In genomic region chr14:95061317-95062093, GRCh38 we compare ENCODE assay signal across 24 cellular contexts.
DNase-seq lines count a peak whose midpoint lies in the region; ATAC-seq and TF ChIP-seq lines count a peak whose summit lies in the region.
"Had no signal": no experiment of that assay in that cellular context is flagged by ENCODE, and none has a peak within 500 bp of the region (broad histone marks: within the 10 kb centered on the region; RNA-seq: fewer than 3 reads in every experiment).

No MANE protein-coding gene starts in this region.

- in situ Hi-C loops in IMR-90 (cut with MboI; ENCODE audit: low sequenced_read_pairs) = no loop called here

- H3K9me3 ChIP-seq in IMR-90 (ENCODE audit: control insufficient read depth, insufficient read depth, low read length) (no peaks in the 10 kb centered on the region; the same call in 1 of the 2 replicates), mesenchymal stem cell (ENCODE audit: control insufficient read depth, low read length) (peaks cover under 1% of the 10 kb centered on the region)
- H3K9me3 ChIP-seq: HAP-1 had no signal

- H3K23ac ChIP-seq in IMR-90 (ENCODE audit: low read depth, low read length) = no peak overlapping the region
- no peak overlapping the region for H3K23ac ChIP-seq in mesenchymal stem cell (ENCODE audit: low read length in 2 of 2)

- H3K27me3 ChIP-seq in IMR-90 (ENCODE audit: control insufficient read depth, insufficient read depth, low read length) = peaks cover 10% of the 10 kb centered on the region; the same call in 1 of the 2 replicates
- H3K27me3 ChIP-seq in mesenchymal stem cell (ENCODE audit: control insufficient read depth in 1 of 2, insufficient read depth in 1 of 2, low read length in 2 of 2) = peaks cover 25 to 33% of the 10 kb centered on the region in 2 experiments

- H4K8ac ChIP-seq in IMR-90 (ENCODE audit: low read depth in 2 of 2, low read length in 2 of 2) = no peak overlapping the region
- no peak overlapping the region for H4K8ac ChIP-seq in mesenchymal stem cell (ENCODE audit: low read length)

- peak overlapping the region; percentile 43 for H3K27ac Mint-ChIP-seq in stimulated activated effector memory CD8-positive, alpha-beta T cell treated with anti-CD3 and anti-CD28 coated beads, Interleukin-12 subunit alpha, Interleukin-12 subunit beta, amount 100 ng/mL, for 72 hours
- H3K27ac Mint-ChIP-seq in T-cell (no peak overlapping the region), CD14-positive monocyte (no peak overlapping the region)
- H3K27ac Mint-ChIP-seq: B cell, GM23338 had no signal

- H2BK12ac ChIP-seq in mesenchymal stem cell (ENCODE audit: low read length in 2 of 2) = no peak overlapping the region

- H2BK120ac ChIP-seq in IMR-90 (ENCODE audit: low read depth, low read length) = no peak overlapping the region
- H2BK120ac ChIP-seq in mesenchymal stem cell (ENCODE audit: low read depth, low read length) = no peak overlapping the region

- H2AK9ac ChIP-seq in IMR-90 (replicated peaks; ENCODE audit: low read depth, low read length, poor library complexity) = no peak overlapping the region

- H3K4me3 ChIP-seq in IMR-90 (ENCODE audit: insufficient read depth, low read depth, low read length) (no peak overlapping the region), mesenchymal stem cell (ENCODE audit: insufficient read depth in 1 of 2, low read depth in 1 of 2, low read length in 2 of 2) (no peak overlapping the region)
- H3K4me3 ChIP-seq: GM23338, HAP-1 had no signal

- H3K4me2 ChIP-seq in IMR-90 (ENCODE audit: low read depth, low read length) (peak overlapping the region; percentile 11; the same call in 1 of the 2 replicates), mesenchymal stem cell (ENCODE audit: low read length, poor library complexity, severe bottlenecking) (no peak overlapping the region)
- H3K4me2 ChIP-seq: GM23338 had no signal

- H3K14ac ChIP-seq in IMR-90 (replicated peaks; ENCODE audit: low read depth, low read length) (no peak overlapping the region), mesenchymal stem cell (ENCODE audit: low read length in 2 of 2) (no peak overlapping the region)

- H3K36me3 ChIP-seq in IMR-90 (ENCODE audit: control insufficient read depth, insufficient read depth, low read length) (no peaks in the 10 kb centered on the region), mesenchymal stem cell (ENCODE audit: control insufficient read depth in 1 of 2, insufficient read depth in 2 of 2, low read depth in 1 of 2, low read length in 2 of 2) (no peaks in the 10 kb centered on the region)
- H3K36me3 ChIP-seq: HAP-1 had no signal

- BruUV-seq in IMR-90 (replicated peaks; lab: Mats Ljungman, UMichigan) = no TSS peak

- H2BK20ac ChIP-seq in IMR-90 (ENCODE audit: low read depth, low read length) = no peak overlapping the region

- H3K27me3 Mint-ChIP-seq in T-cell (no peaks in the 10 kb centered on the region), CD14-positive monocyte (ENCODE audit: low read depth in 3 of 3) (peaks cover 0 to 5% (median 2%) of the 10 kb centered on the region in 3 donors)

- no peak for TF ChIP-seq POLR2A in IMR-90 (IDR thresholded peaks at IDR 0.05; ENCODE audit: low read depth, low read length)

- no peak overlapping the region for H3K27ac ChIP-seq in IMR-90 (ENCODE audit: insufficient read depth, low read length)
- no peak overlapping the region for H3K27ac ChIP-seq in mesenchymal stem cell (ENCODE audit: low read length, poor library complexity, severe bottlenecking)
- H3K27ac ChIP-seq: HL-60, RWPE1 had no signal

- ATAC-seq in IMR-90 (ENCODE audit: low read depth) = peak; percentile 90
- ATAC-seq in stimulated activated effector memory CD8-positive, alpha-beta T cell treated with anti-CD3 and anti-CD28 coated beads, Interleukin-12 subunit alpha, Interleukin-12 subunit beta, amount 100 ng/mL, for 72 hours = no peak
- ATAC-seq in T-cell (replicated peaks in 1 of 4) = no peak
- ATAC-seq in HG03457 (IDR thresholded peaks at IDR 0.05; ENCODE audit: unreplicated experiment) = no peak
- ATAC-seq: GM23338, HepG2 had no signal

- H3K4me1 ChIP-seq in IMR-90 (ENCODE audit: control insufficient read depth, insufficient read depth, low read length) (peaks cover 8% of the 10 kb centered on the region; the same call in 1 of the 2 replicates), mesenchymal stem cell (ENCODE audit: control insufficient read depth, insufficient read depth, low read depth, low read length) (no peaks in the 10 kb centered on the region)
- H3K4me1 ChIP-seq: HAP-1 had no signal

- no peak for TF ChIP-seq CTCF in IMR-90 (conservative IDR thresholded peaks at IDR 0.05; ENCODE audit: low read depth, low read length)
- no peak for TF ChIP-seq CTCF in CD14-positive monocyte (IDR thresholded peaks at IDR 0.05)

- H2BK15ac ChIP-seq in IMR-90 (ENCODE audit: low read depth, low read length) (no peak overlapping the region), mesenchymal stem cell (ENCODE audit: low read depth, poor library complexity, severe bottlenecking) (no peak overlapping the region)

- peaks cover 17% of the 10 kb centered on the region for H3K4me1 Mint-ChIP-seq in stimulated activated effector memory CD8-positive, alpha-beta T cell treated with anti-CD3 and anti-CD28 coated beads, Interleukin-12 subunit alpha, Interleukin-12 subunit beta, amount 100 ng/mL, for 72 hours
- H3K4me1 Mint-ChIP-seq in T-cell = peaks cover 3 to 5% (median 5%) of the 10 kb centered on the region in 3 donors
- H3K4me1 Mint-ChIP-seq in CD14-positive monocyte = no peaks in the 10 kb centered on the region
- H3K4me1 Mint-ChIP-seq: B cell, GM23338 had no signal

- dilution Hi-C loops in IMR-90 (cut with HindIII; ENCODE audit: low sequenced_read_pairs, unreplicated experiment) = no loop called here

- no peaks in the 10 kb centered on the region for H4K20me1 ChIP-seq in IMR-90 (ENCODE audit: insufficient read depth, low read length)

- H2BK5ac ChIP-seq in IMR-90 (ENCODE audit: low read depth, low read length, poor library complexity, severe bottlenecking) = no peak overlapping the region
- no peak overlapping the region for H2BK5ac ChIP-seq in mesenchymal stem cell (ENCODE audit: low read depth, low read length, poor library complexity, severe bottlenecking)

- no peak overlapping the region for H3K56ac ChIP-seq in IMR-90 (ENCODE audit: extremely low read depth, insufficient read depth, low read length)

- H3K4ac ChIP-seq in IMR-90 (ENCODE audit: low read depth, low read length) (no peak overlapping the region), mesenchymal stem cell (ENCODE audit: low read depth in 1 of 2, low read length in 2 of 2) (no peak overlapping the region)

- H3K79me1 ChIP-seq in IMR-90 (ENCODE audit: low read depth in 1 of 2, low read length in 2 of 2) = no peaks in the 10 kb centered on the region
- no peaks in the 10 kb centered on the region for H3K79me1 ChIP-seq in mesenchymal stem cell (replicated peaks; ENCODE audit: low read length, poor library complexity, severe bottlenecking)

- H3K36me3 Mint-ChIP-seq in stimulated activated effector memory CD8-positive, alpha-beta T cell treated with anti-CD3 and anti-CD28 coated beads, Interleukin-12 subunit alpha, Interleukin-12 subunit beta, amount 100 ng/mL, for 72 hours = no peaks in the 10 kb centered on the region
- H3K36me3 Mint-ChIP-seq in T-cell (no peaks in the 10 kb centered on the region), CD14-positive monocyte (no peaks in the 10 kb centered on the region)

- H3K9me3 Mint-ChIP-seq in stimulated activated effector memory CD8-positive, alpha-beta T cell treated with anti-CD3 and anti-CD28 coated beads, Interleukin-12 subunit alpha, Interleukin-12 subunit beta, amount 100 ng/mL, for 72 hours = no peaks in the 10 kb centered on the region
- H3K9me3 Mint-ChIP-seq in T-cell (no peaks in the 10 kb centered on the region), CD14-positive monocyte (no peaks in the 10 kb centered on the region)
- H3K9me3 Mint-ChIP-seq: GM23338 had no signal

- no peak overlapping the region for H2AFZ ChIP-seq in IMR-90 (replicated peaks; ENCODE audit: low read length, poor library complexity)
- H2AFZ ChIP-seq in mesenchymal stem cell (ENCODE audit: low read depth, low read length) = no peak overlapping the region
- H2AFZ ChIP-seq: GM23338 had no signal

- H3K9me1 ChIP-seq in IMR-90 (ENCODE audit: insufficient read depth, low read length) = no peaks in the 10 kb centered on the region

- H3K9ac ChIP-seq in IMR-90 (ENCODE audit: low read depth, low read length) (no peak overlapping the region), mesenchymal stem cell (ENCODE audit: low read length) (no peak overlapping the region)

- DNase-seq in activated effector memory CD4-positive, alpha-beta T cell treated with anti-CD3 and anti-CD28 coated beads, Interleukin-2, amount 50 U/mL, for 16 hours = peak; percentile 58
- no peak for DNase-seq in activated effector memory CD4-positive, alpha-beta T cell treated with Interleukin-2 at 50 U/mL for 16 hours
- DNase-seq in IMR-90 = peak; percentile 10
- DNase-seq in mesenchymal stem cell = peak; percentile 17
- no peak for DNase-seq in stimulated activated effector memory CD8-positive, alpha-beta T cell treated with anti-CD3 and anti-CD28 coated beads, Interleukin-12 subunit alpha, Interleukin-12 subunit beta, amount 100 ng/mL, for 72 hours (ENCODE audit: low spot score in 2 of 2)
- no peak for DNase-seq in T-cell
- DNase-seq in CD14-positive monocyte (ENCODE audit: low spot score) = no peak
- DNase-seq: GDM1; KBM-7; NCI-H1092 treated with DMSO at 0.1 percent for 48 hours; NCI-H1436 treated with DMSO at 0.1 percent for 48 hours; NCI-H1930; NCI-H2227 treated with DMSO at 0.1 percent for 48 hours; NCI-H524; NCI-H774; NK-92 treated with Interleukin-12 subunit alpha and Interleukin-12 subunit beta, amount 100 ng/mL, for 24 hours; SIG-M5 had no signal

- CTCF ChIA-PET in IMR-90 (lab: Yijun Ruan, JAX) (no interaction called here), T-cell (lab: Charles Lee) (no interaction called here)

- H4K91ac ChIP-seq in IMR-90 (ENCODE audit: insufficient read depth, low read depth, low read length) = no peak overlapping the region
- H4K91ac ChIP-seq in mesenchymal stem cell (ENCODE audit: low read length) = no peak overlapping the region

- no peak for TF ChIP-seq RAD21 in IMR-90 (IDR thresholded peaks at IDR 0.05; ENCODE audit: low read length)

- POLR2A ChIA-PET in IMR-90 (lab: Charles Lee; ENCODE audit: unreplicated experiment) (interaction anchor here (0.7 kb wide), 1 partner anchor 19 kb away, joined by 5 read pairs; no protein-coding TSS in a partner anchor), T-cell (lab: Charles Lee) (no interaction called here)

- H4K5ac ChIP-seq in IMR-90 (ENCODE audit: low read depth, low read length) = no peak overlapping the region

- intact Hi-C loops in IMR-90 (cut with micrococcal nuclease) = no loop called here
- intact Hi-C loops in CD14-positive monocyte (cut with micrococcal nuclease) = no loop called here

- WGBS in IMR-90 (ENCODE audit: extremely low coverage in 2 of 2, insufficient read length in 1 of 2), 2 experiments = 58% methylated on average over 3 of the region's 14 CpGs; no CpG with 5 or more reads in 1 of the 2 experiments
- 78% methylated on average over 10 of the region's 14 CpGs for WGBS in mesenchymal stem cell

- H2AK5ac ChIP-seq in IMR-90 (ENCODE audit: low read depth, low read length) = no peak overlapping the region
- no peak overlapping the region for H2AK5ac ChIP-seq in mesenchymal stem cell (ENCODE audit: low read length, severe bottlenecking)

- H3K18ac ChIP-seq in IMR-90 (ENCODE audit: low read depth, low read length) = no peak overlapping the region
- no peak overlapping the region for H3K18ac ChIP-seq in mesenchymal stem cell (ENCODE audit: low read depth in 1 of 2, low read length in 2 of 2)

- no peak overlapping the region for H3K4me3 Mint-ChIP-seq in stimulated activated effector memory CD8-positive, alpha-beta T cell treated with anti-CD3 and anti-CD28 coated beads, Interleukin-12 subunit alpha, Interleukin-12 subunit beta, amount 100 ng/mL, for 72 hours
- no peak overlapping the region for H3K4me3 Mint-ChIP-seq in T-cell
- peak overlapping the region in 1 of 2 donors; percentile 14 for H3K4me3 Mint-ChIP-seq in CD14-positive monocyte
- H3K4me3 Mint-ChIP-seq: B cell, GM23338 had no signal

Comparison
In these comparisons a context has a peak if more than half of its experiments do, and no peak if none do; other contexts are left out.
1. DNase-seq: peak in activated effector memory CD4-positive, alpha-beta T cell treated with anti-CD3 and anti-CD28 coated beads, Interleukin-2, amount 50 U/mL, for 16 hours (single experiment), IMR-90 (single experiment) and mesenchymal stem cell (single experiment); none in activated effector memory CD4-positive, alpha-beta T cell treated with Interleukin-2 at 50 U/mL for 16 hours (single experiment), stimulated activated effector memory CD8-positive, alpha-beta T cell treated with anti-CD3 and anti-CD28 coated beads, Interleukin-12 subunit alpha, Interleukin-12 subunit beta, amount 100 ng/mL, for 72 hours (0 of 2), T-cell (0 of 34) and CD14-positive monocyte (single experiment).